In the genomic region with DNA sequence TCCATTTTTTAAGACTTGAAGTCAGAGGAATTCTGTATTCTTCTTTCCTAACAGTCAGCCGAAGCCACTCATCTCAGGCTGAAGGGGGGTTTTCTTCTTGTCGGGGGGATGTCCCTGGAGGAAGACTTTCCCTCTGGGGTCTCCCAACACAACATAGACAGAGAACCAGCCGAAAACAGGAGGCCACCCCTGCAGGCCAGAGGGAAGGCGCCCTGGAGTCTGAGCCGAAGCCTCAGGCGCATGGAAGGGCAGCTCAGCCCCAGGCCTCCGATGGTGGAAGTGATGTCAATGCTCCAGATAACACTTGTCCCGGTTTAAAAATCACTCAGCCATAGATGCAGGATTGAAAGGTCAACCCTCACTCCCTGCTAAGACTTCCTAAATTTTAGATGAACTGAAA, we compare ENCODE assay signal across 7 cellular contexts.
"Had no signal": no experiment of that assay in that cellular context is flagged by ENCODE, and none has a peak within 500 bp of the region (broad histone marks: within the 10 kb centered on the region; RNA-seq: fewer than 3 reads in every experiment).

No MANE protein-coding gene starts in this region.

- ATAC-seq: HepG2 had no signal

- DNase-seq: GM23248, GOT3, H9, HCEC 1CT, KBM-7 had no signal

- H3K4me3 ChIP-seq: GM23248 had no signal

- H3K27ac ChIP-seq: GM23248, HL-60 had no signal
